ENCODE assay signal across 1 cellular context in genomic region chr7:22865607-22865970, GRCh38.
TF ChIP-seq lines count a peak whose summit lies in the region.

No MANE protein-coding gene starts in this region.

TF ChIP-seq in GM23338, 12 proteins besides CTCF, POLR2A, EP300 and RAD21 (continued from another document):
- TF ChIP-seq ETS1 (IDR thresholded peaks at IDR 0.05) (no peak), POLR2AphosphoS5 (IDR thresholded peaks at IDR 0.05; ENCODE audit: low read depth) (no peak), ZNF331 (CRISPR knock-in tag; IDR thresholded peaks at IDR 0.05; ENCODE audit: low read depth) (no peak), ZNF462 (CRISPR knock-in tag; IDR thresholded peaks at IDR 0.05) (no peak), EZH2 (IDR thresholded peaks at IDR 0.05; ENCODE audit: low read depth, unreplicated experiment) (no peak), ZNF114 (CRISPR knock-in tag; IDR thresholded peaks at IDR 0.05) (no peak), STAT1 (IDR thresholded peaks at IDR 0.05; ENCODE audit: unreplicated experiment) (no peak), REST (IDR thresholded peaks at IDR 0.05; ENCODE audit: unreplicated experiment) (no peak), JUNB (IDR thresholded peaks at IDR 0.05; ENCODE audit: unreplicated experiment) (no peak)
